Comparison of ENCODE assay signal across 9 cellular contexts in genomic region chr2:11828933-11829323, GRCh38.
DNase-seq lines count a peak whose midpoint lies in the region; ATAC-seq, FAIRE-seq and TF ChIP-seq lines count a peak whose summit lies in the region.
"Had no signal": no experiment of that assay in that cellular context is flagged by ENCODE, and none has a peak within 500 bp of the region (broad histone marks: within the 10 kb centered on the region; RNA-seq: fewer than 3 reads in every experiment).

No MANE protein-coding gene starts in this region.

- DNase-seq in A673 (ENCODE audit: low spot score) (no peak), NCI-H748 (lab: John Stamatoyannopoulos, UW; ENCODE audit: unreplicated experiment) (no peak), glomerular visceral epithelial cell (ENCODE audit: extremely low spot score) (no peak), small intestine (no peak)

- H3K4me3 ChIP-seq in A673 (ENCODE audit: low read depth, low read length, poor library complexity, severe bottlenecking) (no peak overlapping the region), neutrophil (ENCODE audit: low read depth in 1 of 2, low read length in 1 of 2) (peak overlapping the region in 1 of 2 experiments; percentile 54), small intestine (ENCODE audit: low read depth in 1 of 2, low read length in 2 of 2) (no peak overlapping the region)

- intact Hi-C loops in A673 (cut with micrococcal nuclease; ENCODE audit: unreplicated experiment), result loop anchor here (1.0 to 2.0 kb wide), 2 partner anchors 1102 to 1178 kb away; no protein-coding TSS in a partner anchor

- TF ChIP-seq CTCF in A673 (conservative IDR thresholded peaks at IDR 0.05; ENCODE audit: low read depth, low read length) (no peak), brain (conservative IDR thresholded peaks at IDR 0.05) (no peak), neutrophil (IDR thresholded peaks at IDR 0.05) (no peak)

- FAIRE-seq in small intestine (lab: Jason Lieb, UNC), result no peak

- peak overlapping the region; percentile 99 for H3K27ac ChIP-seq in A673 (ENCODE audit: low read depth, low read length, poor library complexity, severe bottlenecking)
- H3K27ac ChIP-seq in neutrophil, result peak overlapping the region; percentile 75
- peak overlapping the region in 1 of 2 donors; percentile 71 for H3K27ac ChIP-seq in small intestine (ENCODE audit: low read depth in 1 of 2, low read length in 1 of 2)

- no peaks in the 10 kb centered on the region for H3K9me3 ChIP-seq in A673 (ENCODE audit: low read depth, low read length, poor library complexity, severe bottlenecking)
- H3K9me3 ChIP-seq in neutrophil, result no peaks in the 10 kb centered on the region
- no peaks in the 10 kb centered on the region for H3K9me3 ChIP-seq in small intestine (ENCODE audit: control insufficient read depth, low read depth)

- H3K27ac Mint-ChIP-seq in brain, result peak overlapping the region; percentile 66 to 98 (median 85)

- H3K27me3 Mint-ChIP-seq in brain, result no peaks in the 10 kb centered on the region
- H3K27me3 Mint-ChIP-seq: activated naive CD4-positive, alpha-beta T cell treated with anti-CD3 and anti-CD28 coated beads, Interleukin-2, amount 50 U/mL, for 24 hours had no signal

- peaks cover 0 to 2% (median 0%) of the 10 kb centered on the region in 5 experiments for H3K9me3 Mint-ChIP-seq in brain
- H3K9me3 Mint-ChIP-seq: activated naive CD4-positive, alpha-beta T cell treated with anti-CD3 and anti-CD28 coated beads, Interleukin-2, amount 50 U/mL, for 24 hours had no signal

- H3K4me3 Mint-ChIP-seq in brain, result peak overlapping the region in 1 of 5 experiments; percentile 73

- 75 to 92% (median 92%) methylated on average over 3 of the region's 3 CpGs for WGBS in small intestine, 3 donors

- H3K36me3 Mint-ChIP-seq in brain, result peaks cover 19% of the 10 kb centered on the region

- H3K27me3 ChIP-seq in A673 (replicated peaks; ENCODE audit: insufficient read depth, low read depth, low read length, poor library complexity) (no peaks in the 10 kb centered on the region), neutrophil (peaks cover 11% of the 10 kb centered on the region), small intestine (ENCODE audit: control insufficient read depth in 2 of 2, insufficient read depth in 2 of 2, low read length in 2 of 2) (peaks cover 0 to 2% of the 10 kb centered on the region in 2 donors)

- no TSS peak for BruUV-seq in A673 (replicated peaks; lab: Mats Ljungman, UMichigan)

- H3K4me1 Mint-ChIP-seq in brain, result peaks cover 35% of the 10 kb centered on the region

- H3K36me3 ChIP-seq in A673 (ENCODE audit: insufficient read depth, low read length, poor library complexity, severe bottlenecking), result peaks cover 24% of the 10 kb centered on the region
- H3K36me3 ChIP-seq in neutrophil, result no peaks in the 10 kb centered on the region
- H3K36me3 ChIP-seq in small intestine (ENCODE audit: control insufficient read depth in 2 of 2, insufficient read depth in 2 of 2, low read length in 2 of 2), result peaks cover 8 to 9% of the 10 kb centered on the region in 2 donors

- CTCF ChIA-PET in A673 (lab: Charles Lee), result interaction anchor here (0.7 to 0.9 kb wide), 8 partner anchors 135 to 1178 kb away, joined by 3 to 12 read pairs (median 4); partner anchors contain the start of gene TRIB2

- H3K4me1 ChIP-seq in A673 (ENCODE audit: insufficient read depth, low read length, poor library complexity, severe bottlenecking) (peaks cover 40% of the 10 kb centered on the region), neutrophil (ENCODE audit: control insufficient read depth in 1 of 2, insufficient read depth in 1 of 2, low read depth in 1 of 2, low read length in 1 of 2) (peaks cover 28 to 40% of the 10 kb centered on the region in 2 experiments), small intestine (ENCODE audit: control insufficient read depth in 2 of 2, insufficient read depth in 1 of 2, low read depth in 1 of 2, low read length in 1 of 2) (no peaks in the 10 kb centered on the region)

- ATAC-seq in HG02981 (IDR thresholded peaks at IDR 0.05; ENCODE audit: unreplicated experiment) (peak; percentile 1), HG02798 (IDR thresholded peaks at IDR 0.05; ENCODE audit: poor library complexity, unreplicated experiment) (no peak)

- POLR2A ChIA-PET in A673 (lab: Charles Lee; ENCODE audit: low non-redundant PET), result interaction anchor here (0.6 kb wide), 1 partner anchor 1169 kb away, joined by 3 read pairs; no protein-coding TSS in a partner anchor
